In genomic region chr17:48546187-48546923, GRCh38 we compare ENCODE assay signal across 1 cellular context.
TF ChIP-seq lines count a peak whose summit lies in the region.

No MANE protein-coding gene starts in this region.

TF ChIP-seq in HEK293, 187 proteins besides CTCF, POLR2A, EP300 and RAD21 (continued from another document):
- TF ChIP-seq ZNF518A (tag by site-specific recombination; conservative IDR thresholded peaks at IDR 0.05; ENCODE audit: low read depth) (no peak), ZNF792 (tag by site-specific recombination; IDR thresholded peaks at IDR 0.05) (no peak), REST (tag by site-specific recombination; IDR thresholded peaks at IDR 0.05) (peak; percentile 47), ZNF548 (tag by site-specific recombination; IDR thresholded peaks at IDR 0.05) (no peak), PATZ1 (tag by site-specific recombination; IDR thresholded peaks at IDR 0.05) (peak; percentile 72; the same call in 1 of the 2 replicates), ZNF513 (tag by site-specific recombination; IDR thresholded peaks at IDR 0.05) (no peak), ZNF2 (tag by site-specific recombination; IDR thresholded peaks at IDR 0.05) (no peak), SCRT2 (tag by site-specific recombination; IDR thresholded peaks at IDR 0.05) (no peak), INSM2 (tag by site-specific recombination; IDR thresholded peaks at IDR 0.05) (no peak), ZNF560 (tag by site-specific recombination; IDR thresholded peaks at IDR 0.05; ENCODE audit: borderline replicate concordance) (no peak), ZNF10 (tag by site-specific recombination; IDR thresholded peaks at IDR 0.05) (0 out of 2 replicates have a peak, but pooled peaks have one; percentile 14)
